ENCODE assay signal across 25 cellular contexts in the genomic region with DNA sequence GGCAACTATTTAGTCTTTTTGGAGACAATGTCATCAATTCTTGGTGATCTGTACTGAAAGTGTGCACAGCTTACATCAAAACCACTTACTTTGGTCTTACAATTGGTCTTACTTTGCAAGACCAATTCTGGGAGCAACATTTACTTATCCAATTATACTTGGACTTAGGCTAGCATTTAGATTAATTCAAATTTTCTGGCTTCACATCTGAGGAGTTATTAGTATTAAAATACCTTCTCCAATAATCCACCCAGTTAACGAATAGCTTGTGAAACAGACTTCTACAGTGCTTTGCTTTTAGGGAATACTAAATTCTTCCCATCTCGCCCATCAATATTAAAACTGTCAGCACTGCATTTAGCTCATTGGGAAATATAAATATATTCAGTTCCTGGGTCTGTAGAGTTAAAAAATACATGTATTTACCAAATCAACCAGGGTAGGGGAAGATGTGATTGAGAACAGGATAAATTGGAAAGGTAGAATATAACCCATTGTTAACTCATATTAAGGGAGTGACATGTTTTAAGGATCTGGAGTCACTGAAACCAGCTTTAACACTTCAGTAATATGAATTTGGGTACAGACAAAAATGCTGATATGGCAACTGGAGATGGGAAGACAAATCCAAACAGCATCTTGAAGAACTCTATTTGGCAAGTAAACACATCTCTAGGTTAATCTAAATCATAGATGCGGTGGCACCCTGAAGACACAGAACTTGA. TPM values are rescaled to one million over a fixed set of nuclear protein-coding genes. Genes with fewer than 3 reads are reported as not detected.
A peak's percentile ranks its signal among the peaks of the same experiment; 100 is the strongest.
DNase-seq lines count a peak whose midpoint lies in the region; ATAC-seq, FAIRE-seq and TF ChIP-seq lines count a peak whose summit lies in the region.
"Had no signal": no experiment of that assay in that cellular context is flagged by ENCODE, and none has a peak within 500 bp of the region (broad histone marks: within the 10 kb centered on the region; RNA-seq: fewer than 3 reads in every experiment).

No MANE protein-coding gene starts in this region.

- TF ChIP-seq POLR2A in A549 (IDR thresholded peaks at IDR 0.05; ENCODE audit: low read length) = no peak

- WGBS in A549 (ENCODE audit: missing lambda C conversion rate) = 88% methylated on average over 3 of the region's 3 CpGs

- H3K4me1 Mint-ChIP-seq in CD8-positive, alpha-beta memory T cell = peaks cover 36 to 61% (median 48%) of the 10 kb centered on the region in 3 donors
- peaks cover 13% of the 10 kb centered on the region for H3K4me1 Mint-ChIP-seq in mesothelial cell of epicardium

- TF ChIP-seq CTCF in A549 (IDR thresholded peaks at IDR 0.05) (no peak), mesothelial cell of epicardium (IDR thresholded peaks at IDR 0.05; ENCODE audit: unreplicated experiment) (no peak)

- no peaks in the 10 kb centered on the region for H3K27me3 ChIP-seq in CD8-positive, alpha-beta memory T cell (ENCODE audit: insufficient read depth, low read length, poor library complexity, severe bottlenecking)
- H3K27me3 ChIP-seq: adrenal gland, brain microvascular endothelial cell, thyroid gland had no signal

- no peak for TF ChIP-seq RAD21 in A549 (conservative IDR thresholded peaks at IDR 0.05 in 1 of 2, IDR thresholded peaks at IDR 0.05 in 1 of 2)

- H3K27ac ChIP-seq in A549 = no peak overlapping the region
- H3K27ac ChIP-seq in CD8-positive, alpha-beta memory T cell (ENCODE audit: low read depth, low read length) = no peak overlapping the region
- H3K27ac ChIP-seq: adrenal gland, brain microvascular endothelial cell, thyroid gland had no signal

- H3K27me3 Mint-ChIP-seq in CD8-positive, alpha-beta memory T cell = no peaks in the 10 kb centered on the region
- no peaks in the 10 kb centered on the region for H3K27me3 Mint-ChIP-seq in mesothelial cell of epicardium (ENCODE audit: low read depth)
- H3K27me3 Mint-ChIP-seq: activated B cell treated with CpG ODN at 0.5 μM for 24 hours had no signal

- CTCF ChIA-PET in A549 (lab: Yijun Ruan, JAX) = interaction anchor here (0.7 to 26.3 kb wide), 16 partner anchors 9 to 876 kb away, joined by 3 to 1377 read pairs (median 6); a partner anchor contains a TSS
- CTCF ChIA-PET in CD8-positive, alpha-beta memory T cell (lab: Charles Lee) = interaction anchor here (0.7 to 7.5 kb wide), 11 partner anchors 9 to 164 kb away, joined by 3 to 53 read pairs (median 3); a partner anchor contains a TSS

- POLR2A ChIA-PET in A549 (lab: Yijun Ruan, JAX) = interaction anchor here (0.7 to 4.6 kb wide), 10 partner anchors 9 to 147 kb away, joined by 3 to 44 read pairs (median 5); a partner anchor contains a TSS
- POLR2A ChIA-PET in CD8-positive, alpha-beta memory T cell (lab: Charles Lee) = interaction anchor here (1.2 kb wide), 1 partner anchor 108 kb away, joined by 3 read pairs; no protein-coding TSS in a partner anchor

- TF ChIP-seq EP300 in A549 (IDR thresholded peaks at IDR 0.05) = no peak

- H3K27ac Mint-ChIP-seq in CD8-positive, alpha-beta memory T cell = peak overlapping the region in 6 of 8 donors; percentile 12 to 71 (median 48)
- H3K27ac Mint-ChIP-seq in mesothelial cell of epicardium = peak overlapping the region; percentile 69
- H3K27ac Mint-ChIP-seq: activated B cell treated with CpG ODN at 0.5 μM for 24 hours; activated T-helper 1 cell treated with anti-CD3 and anti-CD28 coated beads, Interleukin-12 subunit alpha, Interleukin-12 subunit beta, Interleukin-2, Interleukin-4 antibody, amounts not matched to agents 30 ng/mL and 10 ng/mL and 1 ng/mL, durations not matched to agents 14 hours and 24 hours and 36 hours had no signal

- no peaks in the 10 kb centered on the region for H3K36me3 ChIP-seq in CD8-positive, alpha-beta memory T cell (ENCODE audit: insufficient read depth, low read length)

- FAIRE-seq in A549 (lab: Jason Lieb, UNC) = no peak

- no peaks in the 10 kb centered on the region for H3K9me3 ChIP-seq in A549
- no peaks in the 10 kb centered on the region for H3K9me3 ChIP-seq in CD8-positive, alpha-beta memory T cell (ENCODE audit: low read length)
- H3K9me3 ChIP-seq: adrenal gland, mucosa of descending colon, thyroid gland had no signal

- DNase-seq in A549 (ENCODE audit: low read depth in 1 of 2, low spot score in 1 of 2) (no peak), NCI-H82 treated with DMSO at 0.1 percent for 48 hours (lab: John Stamatoyannopoulos, UW; ENCODE audit: unreplicated experiment) (peak; percentile 49), mesothelial cell of epicardium (ENCODE audit: low spot score in 2 of 2, unreplicated experiment in 2 of 2) (no peak), DMS153 (lab: John Stamatoyannopoulos, UW) (no peak)
- DNase-seq in CD8-positive, alpha-beta memory T cell = no peak
- DNase-seq in activated effector memory CD4-positive, alpha-beta T cell treated with Interleukin-2 at 50 U/mL for 16 hours = no peak
- DNase-seq: activated B cell treated with CpG ODN at 0.5 μM for 24 hours; adrenal gland; AML-193; brain microvascular endothelial cell; DMS79 treated with DMSO at 0.1 percent for 48 hours; effector memory CD4-positive, alpha-beta T cell; foreskin melanocyte; hypothalamus; islet precursor cell; MM.1S; mucosa of descending colon; NCI-H146; NCI-H510A; stimulated activated naive CD4-positive, alpha-beta T cell; T-helper 9 cell; thyroid gland had no signal

- no peak overlapping the region for H3K4me3 ChIP-seq in A549
- no peak overlapping the region for H3K4me3 ChIP-seq in CD8-positive, alpha-beta memory T cell (ENCODE audit: low read length)
- H3K4me3 ChIP-seq: adrenal gland, mucosa of descending colon, thyroid gland had no signal

- ATAC-seq in A549 (no peak), GM18502 (IDR thresholded peaks at IDR 0.05; ENCODE audit: poor library complexity, unreplicated experiment) (no peak)
- ATAC-seq: esophagus mucosa, mucosa of descending colon had no signal

- peaks cover 62% of the 10 kb centered on the region for H3K4me1 ChIP-seq in A549
- peaks cover 27% of the 10 kb centered on the region for H3K4me1 ChIP-seq in CD8-positive, alpha-beta memory T cell (ENCODE audit: insufficient read depth, low read length)

- no peak overlapping the region for H3K4me2 ChIP-seq in A549

- H3K4me3 Mint-ChIP-seq in CD8-positive, alpha-beta memory T cell = no peak overlapping the region
- no peak overlapping the region for H3K4me3 Mint-ChIP-seq in mesothelial cell of epicardium
- H3K4me3 Mint-ChIP-seq: activated B cell treated with CpG ODN at 0.5 μM for 24 hours; activated T-helper 1 cell treated with anti-CD3 and anti-CD28 coated beads, Interleukin-12 subunit alpha, Interleukin-12 subunit beta, Interleukin-2, Interleukin-4 antibody, amounts not matched to agents 30 ng/mL and 10 ng/mL and 1 ng/mL, durations not matched to agents 14 hours and 24 hours and 36 hours had no signal

- no peaks in the 10 kb centered on the region for H3K9me3 Mint-ChIP-seq in CD8-positive, alpha-beta memory T cell
- H3K9me3 Mint-ChIP-seq in mesothelial cell of epicardium = no peaks in the 10 kb centered on the region
- H3K9me3 Mint-ChIP-seq: activated B cell treated with CpG ODN at 0.5 μM for 24 hours; activated T-helper 1 cell treated with anti-CD3 and anti-CD28 coated beads, Interleukin-12 subunit alpha, Interleukin-12 subunit beta, Interleukin-2, Interleukin-4 antibody, amounts not matched to agents 30 ng/mL and 10 ng/mL and 1 ng/mL, durations not matched to agents 14 hours and 24 hours and 36 hours had no signal

- peaks cover 0 to 25% (median 0%) of the 10 kb centered on the region in 3 donors for H3K36me3 Mint-ChIP-seq in CD8-positive, alpha-beta memory T cell
- H3K36me3 Mint-ChIP-seq in mesothelial cell of epicardium = peaks cover 9% of the 10 kb centered on the region

TF ChIP-seq in A549, 52 proteins besides CTCF, POLR2A, EP300 and RAD21 (continues in another document):
- TF ChIP-seq HOXA7 (CRISPR knock-in tag; IDR thresholded peaks at IDR 0.05) (peak; percentile 56; the same call in 1 of the 2 replicates), JUNB (IDR thresholded peaks at IDR 0.05) (no peak), MAFK (IDR thresholded peaks at IDR 0.05; ENCODE audit: partially characterized antibody) (peak; percentile 89), CBX8 (IDR thresholded peaks at IDR 0.05) (no peak), POLR2AphosphoS2 (conservative IDR thresholded peaks at IDR 0.05; ENCODE audit: low read length) (peak; percentile 87)
- TF ChIP-seq, protein P1, sequence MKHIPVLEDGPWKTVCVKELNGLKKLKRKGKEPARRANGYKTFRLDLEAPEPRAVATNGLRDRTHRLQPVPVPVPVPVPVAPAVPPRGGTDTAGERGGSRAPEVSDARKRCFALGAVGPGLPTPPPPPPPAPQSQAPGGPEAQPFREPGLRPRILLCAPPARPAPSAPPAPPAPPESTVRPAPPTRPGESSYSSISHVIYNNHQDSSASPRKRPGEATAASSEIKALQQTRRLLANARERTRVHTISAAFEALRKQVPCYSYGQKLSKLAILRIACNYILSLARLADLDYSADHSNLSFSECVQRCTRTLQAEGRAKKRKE (CRISPR knock-in tag; IDR thresholded peaks at IDR 0.05; ENCODE audit: low read depth) = 0 out of 2 replicates have a peak, but pooled peaks have one; percentile 43

RNA-seq across cellular contexts. Expression of a gene that starts 9.2 kb away (rescaled TPM):
- polyA plus RNA-seq in A549 (2011; rRNA removed) (57.7 and 63.8 TPM in 2 replicates), A549 (2017; fragmentation: RNase III; extraction: RNeasy Plus Mini Kit Qiagen cat#74134 plus additional on column Dnase treatment) (48.1 to 55.5 TPM (median 50.3 TPM) in 3 replicates)
- polyA plus RNA-seq in A549 (2012; cell fraction: cytosol; rRNA removed) = 19.9 and 25.2 TPM in 2 replicates
- polyA plus RNA-seq in A549 (2012; cell fraction: nucleus; rRNA removed) = 12.5 and 13.7 TPM in 2 replicates
- 83.1 and 90.7 TPM in 2 replicates for polyA minus RNA-seq in A549 (2011; rRNA and poly(A)+ RNA removed)
- total RNA-seq in CD8-positive, alpha-beta memory T cell = 10 to 100 TPM; 29.1 to 29.5 TPM
- 50.8 TPM for polyA plus RNA-seq in CD8-positive, alpha-beta memory T cell
- total RNA-seq in mesothelial cell of epicardium = 80.6 to 84.9 TPM (median 82.5 TPM) in 3 replicates

RNA-seq across cellular contexts. Expression of a gene that starts 9.8 kb away (rescaled TPM):
- polyA plus RNA-seq in A549 (2011; rRNA removed) = 332 and 490 TPM in 2 replicates
- 272 and 316 TPM in 2 replicates for polyA plus RNA-seq in A549 (2012; cell fraction: cytosol; rRNA removed)
- 597 and 706 TPM in 2 replicates for polyA plus RNA-seq in A549 (2012; cell fraction: nucleus; rRNA removed)
- polyA plus RNA-seq in A549 (2017; fragmentation: RNase III; extraction: RNeasy Plus Mini Kit Qiagen cat#74134 plus additional on column Dnase treatment) = 364 to 399 TPM (median 368 TPM) in 3 replicates
- polyA minus RNA-seq in A549 (2011; rRNA and poly(A)+ RNA removed) = 330 and 342 TPM in 2 replicates
- 100 to 1,000 TPM; 469 to 492 TPM for total RNA-seq in CD8-positive, alpha-beta memory T cell
- polyA plus RNA-seq in CD8-positive, alpha-beta memory T cell = 50.6 TPM
- total RNA-seq in mesothelial cell of epicardium = 258 to 267 TPM (median 264 TPM) in 3 replicates

RNA-seq across cellular contexts. Expression of a gene that starts 42.0 kb away (rescaled TPM):
- 44.3 and 54.8 TPM in 2 replicates for polyA plus RNA-seq in A549 (2011; rRNA removed)
- polyA plus RNA-seq in A549 (2012; cell fraction: cytosol; rRNA removed) = 47.9 and 48.0 TPM in 2 replicates
- polyA plus RNA-seq in A549 (2012; cell fraction: nucleus; rRNA removed) = 222 and 260 TPM in 2 replicates
- 70.7 to 103 TPM (median 90.6 TPM) in 3 replicates for polyA plus RNA-seq in A549 (2017; fragmentation: RNase III; extraction: RNeasy Plus Mini Kit Qiagen cat#74134 plus additional on column Dnase treatment)
- 20.1 and 41.6 TPM in 2 replicates for polyA minus RNA-seq in A549 (2011; rRNA and poly(A)+ RNA removed)
- total RNA-seq in CD8-positive, alpha-beta memory T cell = under 1 TPM; 0.33 to 0.73 TPM
- not detected for polyA plus RNA-seq in CD8-positive, alpha-beta memory T cell
- 37.0 to 38.7 TPM (median 37.8 TPM) in 3 replicates for total RNA-seq in mesothelial cell of epicardium
- total RNA-seq: activated B cell treated with CpG ODN at 0.5 μM for 24 hours; activated T-helper 1 cell treated with anti-CD3 and anti-CD28 coated beads, Interleukin-12 subunit alpha, Interleukin-12 subunit beta, Interleukin-2, Interleukin-4 antibody, amounts not matched to agents 30 ng/mL and 10 ng/mL and 1 ng/mL, durations not matched to agents 14 hours and 24 hours and 36 hours had no signal

Comparison
In these comparisons a context has a peak if more than half of its experiments do, and no peak if none do; other contexts are left out.
1. RNA of a gene that starts 42.0 kb away (total RNA-seq): 37.0 to 38.7 TPM in mesothelial cell of epicardium; 0.33 to 0.73 TPM in CD8-positive, alpha-beta memory T cell; every median in the first group is over 10 times any median in the second.